ENCODE assay signal across 8 cellular contexts in the genomic region with DNA sequence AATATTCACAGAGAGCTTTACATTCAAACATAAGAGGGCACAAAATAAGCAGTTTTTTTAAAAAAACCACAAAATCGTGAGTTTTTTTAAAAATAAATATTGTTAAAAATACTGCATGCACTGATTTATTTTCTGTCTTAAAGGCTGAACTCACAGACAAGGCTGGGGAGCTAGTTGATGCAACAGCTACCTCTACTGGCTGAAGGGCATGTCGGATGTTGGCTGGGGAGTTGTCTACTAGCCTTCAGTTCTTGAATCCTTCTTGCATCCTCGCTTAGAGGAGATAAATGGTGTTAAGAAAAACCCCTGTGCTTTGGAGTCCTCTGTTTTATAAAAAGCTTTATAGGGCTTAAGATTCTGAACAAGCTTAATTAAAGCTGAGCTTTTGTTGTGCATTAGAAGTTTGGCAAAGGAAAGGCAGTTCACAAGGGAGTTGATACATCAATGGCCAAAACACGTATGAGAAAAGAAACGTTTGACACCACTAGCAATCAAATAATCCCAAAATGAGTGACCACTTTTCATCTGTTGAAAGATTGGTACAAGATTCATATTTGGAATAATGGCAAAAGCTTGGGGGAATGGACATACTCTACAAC.
DNase-seq lines count a peak whose midpoint lies in the region; ATAC-seq lines count a peak whose summit lies in the region.

No MANE protein-coding gene starts in this region.

- H3K9me3 ChIP-seq in trophoblast cell (ENCODE audit: insufficient read depth, low read depth, low read length): no peaks in the 10 kb centered on the region

- H4K12ac ChIP-seq in trophoblast cell (ENCODE audit: low read depth, low read length): no peak overlapping the region

- H2BK12ac ChIP-seq in trophoblast cell (ENCODE audit: low read length): no peak overlapping the region

- no peak overlapping the region for H3K4me3 ChIP-seq in trophoblast cell (ENCODE audit: low read depth, low read length)

- H4K91ac ChIP-seq in trophoblast cell (ENCODE audit: low read depth, low read length): no peak overlapping the region

- H3K4me2 ChIP-seq in trophoblast cell (ENCODE audit: low read length): no peak overlapping the region

- H2AFZ ChIP-seq in trophoblast cell (ENCODE audit: insufficient read depth, low read length, poor library complexity): no peak overlapping the region

- no peak overlapping the region for H4K8ac ChIP-seq in trophoblast cell (ENCODE audit: low read depth, low read length)

- WGBS in trophoblast cell (ENCODE audit: extremely low coverage, insufficient coverage, insufficient read length): no CpG with 5 or more reads among the region's 5 CpGs

- no peak for ATAC-seq in GM18520 (IDR thresholded peaks at IDR 0.05; ENCODE audit: unreplicated experiment)

- no peaks in the 10 kb centered on the region for H3K4me1 ChIP-seq in trophoblast cell (ENCODE audit: control insufficient read depth in 1 of 2, insufficient read depth in 2 of 2, low read length in 2 of 2)

- no peak overlapping the region for H3K14ac ChIP-seq in trophoblast cell (ENCODE audit: low read length)

- no peak overlapping the region for H3K9ac ChIP-seq in trophoblast cell (ENCODE audit: low read length)

- no peak overlapping the region for H3K4ac ChIP-seq in trophoblast cell (ENCODE audit: low read depth, low read length)

- H3K27me3 ChIP-seq in trophoblast cell (ENCODE audit: insufficient read depth, low read length): no peaks in the 10 kb centered on the region

- DNase-seq in Caki2 (ENCODE audit: low read depth) (peak; percentile 44), HCEC 1CT (peak; percentile 43), NCI-H2107 (lab: John Stamatoyannopoulos, UW) (peak; percentile 12), glomerular visceral epithelial cell (ENCODE audit: extremely low spot score) (peak; percentile 62), trophoblast cell (peak; percentile 55 to 84)
- DNase-seq in activated CD4-positive, alpha-beta T cell treated with anti-CD3 and anti-CD28 coated beads, Interleukin-2, amount 50 U/mL, for 48 hours: peak; percentile 8 to 19
- no peak for DNase-seq in stimulated activated CD4-positive, alpha-beta T cell treated with anti-CD3 and anti-CD28 coated beads, Interleukin-2, amount 100 ng/mL, for 48 hours

- H3K79me1 ChIP-seq in trophoblast cell (ENCODE audit: low read length): no peaks in the 10 kb centered on the region

- no peak overlapping the region for H3K23ac ChIP-seq in trophoblast cell (ENCODE audit: low read length)

- H2AK5ac ChIP-seq in trophoblast cell (ENCODE audit: low read length): no peak overlapping the region

- no peak overlapping the region for H3K27ac ChIP-seq in trophoblast cell (ENCODE audit: low read depth, low read length)

- in situ Hi-C loops in Caki2 (cut with HindIII; ENCODE audit: low pct_unique_long_range_greater_than_20kb, low sequenced_read_pairs): loop anchor here (5.0 kb wide), 1 partner anchor 326 kb away; no protein-coding TSS in a partner anchor

- peaks cover 0 to 6% of the 10 kb centered on the region in 2 experiments for H3K36me3 ChIP-seq in trophoblast cell (ENCODE audit: control insufficient read depth in 1 of 2, insufficient read depth in 2 of 2, low read length in 2 of 2)

- no peaks in the 10 kb centered on the region for H3K79me2 ChIP-seq in trophoblast cell (ENCODE audit: control insufficient read depth, insufficient read depth, low read length, poor library complexity)

- no peak overlapping the region for H2BK120ac ChIP-seq in trophoblast cell (ENCODE audit: insufficient read depth, low read length, poor library complexity)

- no peak overlapping the region for H3K18ac ChIP-seq in trophoblast cell (ENCODE audit: low read length)

- H2BK5ac ChIP-seq in trophoblast cell (ENCODE audit: low read depth, low read length, poor library complexity): no peak overlapping the region

Comparison
In these comparisons a context has a peak if more than half of its experiments do, and no peak if none do; other contexts are left out.
1. DNase-seq: peak in Caki2 (single experiment), HCEC 1CT (single experiment), NCI-H2107 (single experiment), activated CD4-positive, alpha-beta T cell treated with anti-CD3 and anti-CD28 coated beads, Interleukin-2, amount 50 U/mL, for 48 hours (2 of 2), glomerular visceral epithelial cell (single experiment) and trophoblast cell (2 of 2); none in stimulated activated CD4-positive, alpha-beta T cell treated with anti-CD3 and anti-CD28 coated beads, Interleukin-2, amount 100 ng/mL, for 48 hours (0 of 2).